ENCODE assay signal across 1 cellular context in the genomic region with DNA sequence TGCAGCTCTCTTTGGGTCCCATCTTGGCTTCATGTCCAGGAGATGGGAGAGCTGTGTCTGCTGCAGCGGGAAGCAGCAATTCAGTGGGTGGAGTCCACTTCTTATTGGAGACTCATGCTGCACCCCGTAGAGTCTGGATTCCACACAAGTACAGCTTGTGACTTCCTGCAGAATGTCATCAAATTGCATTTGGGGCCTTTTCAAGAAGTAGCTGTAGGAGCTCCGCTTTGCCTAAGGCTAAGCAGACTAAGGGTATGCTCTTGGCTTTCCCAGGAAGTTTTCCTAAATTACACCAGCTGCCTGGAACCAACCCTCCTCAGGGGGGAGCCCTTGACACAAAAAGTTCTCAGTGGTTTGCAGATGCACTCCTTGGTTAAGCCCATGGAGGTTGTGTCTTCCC.
TF ChIP-seq lines count a peak whose summit lies in the region.

No MANE protein-coding gene starts in this region.

TF ChIP-seq in HEK293, 187 proteins besides CTCF, POLR2A, EP300 and RAD21 (continued from another document):
- TF ChIP-seq, protein P1, sequence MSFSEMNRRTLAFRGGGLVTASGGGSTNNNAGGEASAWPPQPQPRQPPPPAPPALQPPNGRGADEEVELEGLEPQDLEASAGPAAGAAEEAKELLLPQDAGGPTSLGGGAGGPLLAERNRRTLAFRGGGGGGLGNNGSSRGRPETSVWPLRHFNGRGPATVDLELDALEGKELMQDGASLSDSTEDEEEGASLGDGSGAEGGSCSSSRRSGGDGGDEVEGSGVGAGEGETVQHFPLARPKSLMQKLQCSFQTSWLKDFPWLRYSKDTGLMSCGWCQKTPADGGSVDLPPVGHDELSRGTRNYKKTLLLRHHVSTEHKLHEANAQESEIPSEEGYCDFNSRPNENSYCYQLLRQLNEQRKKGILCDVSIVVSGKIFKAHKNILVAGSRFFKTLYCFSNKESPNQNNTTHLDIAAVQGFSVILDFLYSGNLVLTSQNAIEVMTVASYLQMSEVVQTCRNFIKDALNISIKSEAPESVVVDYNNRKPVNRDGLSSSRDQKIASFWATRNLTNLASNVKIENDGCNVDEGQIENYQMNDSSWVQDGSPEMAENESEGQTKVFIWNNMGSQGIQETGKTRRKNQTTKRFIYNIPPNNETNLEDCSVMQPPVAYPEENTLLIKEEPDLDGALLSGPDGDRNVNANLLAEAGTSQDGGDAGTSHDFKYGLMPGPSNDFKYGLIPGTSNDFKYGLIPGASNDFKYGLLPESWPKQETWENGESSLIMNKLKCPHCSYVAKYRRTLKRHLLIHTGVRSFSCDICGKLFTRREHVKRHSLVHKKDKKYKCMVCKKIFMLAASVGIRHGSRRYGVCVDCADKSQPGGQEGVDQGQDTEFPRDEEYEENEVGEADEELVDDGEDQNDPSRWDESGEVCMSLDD (tag by site-specific recombination; IDR thresholded peaks at IDR 0.05), result no peak
- TF ChIP-seq SP3 (tag by site-specific recombination; IDR thresholded peaks at IDR 0.05) (no peak), ZNF26 (tag by site-specific recombination; IDR thresholded peaks at IDR 0.05) (no peak), ZNF544 (tag by site-specific recombination; IDR thresholded peaks at IDR 0.05) (no peak), ZBTB48 (tag by site-specific recombination; IDR thresholded peaks at IDR 0.05) (no peak), ZBTB21 (tag by site-specific recombination; IDR thresholded peaks at IDR 0.05) (no peak), ZNF785 (tag by site-specific recombination; IDR thresholded peaks at IDR 0.05) (no peak), ZNF394 (tag by site-specific recombination; IDR thresholded peaks at IDR 0.05; ENCODE audit: borderline replicate concordance) (peak; percentile 35; the same call in 1 of the 2 replicates), ZNF311 (tag by site-specific recombination; IDR thresholded peaks at IDR 0.05; ENCODE audit: borderline replicate concordance) (no peak), ZNF670 (tag by site-specific recombination; IDR thresholded peaks at IDR 0.05; ENCODE audit: low read depth) (no peak), ZBTB17 (tag by site-specific recombination; IDR thresholded peaks at IDR 0.05) (0 out of 2 replicates have a peak, but pooled peaks have one; percentile 16), ZNF404 (tag by site-specific recombination; IDR thresholded peaks at IDR 0.05) (no peak), ZNF433 (tag by site-specific recombination; IDR thresholded peaks at IDR 0.05; ENCODE audit: low read depth) (no peak), ZNF202 (tag by site-specific recombination; IDR thresholded peaks at IDR 0.05; ENCODE audit: borderline replicate concordance) (no peak), ZNF335 (tag by site-specific recombination; conservative IDR thresholded peaks at IDR 0.05) (no peak), ZNF600 (tag by site-specific recombination; IDR thresholded peaks at IDR 0.05) (peak; percentile 66; the same call in 1 of the 2 replicates), ZNF701 (tag by site-specific recombination; IDR thresholded peaks at IDR 0.05) (no peak), GFI1B (tag by site-specific recombination; IDR thresholded peaks at IDR 0.05) (no peak), ZNF473 (tag by site-specific recombination; IDR thresholded peaks at IDR 0.05) (no peak), ZNF664 (tag by site-specific recombination; IDR thresholded peaks at IDR 0.05) (no peak), ZNF529 (tag by site-specific recombination; IDR thresholded peaks at IDR 0.05; ENCODE audit: insufficient replicate concordance) (no peak)
- TF ChIP-seq, protein P2, sequence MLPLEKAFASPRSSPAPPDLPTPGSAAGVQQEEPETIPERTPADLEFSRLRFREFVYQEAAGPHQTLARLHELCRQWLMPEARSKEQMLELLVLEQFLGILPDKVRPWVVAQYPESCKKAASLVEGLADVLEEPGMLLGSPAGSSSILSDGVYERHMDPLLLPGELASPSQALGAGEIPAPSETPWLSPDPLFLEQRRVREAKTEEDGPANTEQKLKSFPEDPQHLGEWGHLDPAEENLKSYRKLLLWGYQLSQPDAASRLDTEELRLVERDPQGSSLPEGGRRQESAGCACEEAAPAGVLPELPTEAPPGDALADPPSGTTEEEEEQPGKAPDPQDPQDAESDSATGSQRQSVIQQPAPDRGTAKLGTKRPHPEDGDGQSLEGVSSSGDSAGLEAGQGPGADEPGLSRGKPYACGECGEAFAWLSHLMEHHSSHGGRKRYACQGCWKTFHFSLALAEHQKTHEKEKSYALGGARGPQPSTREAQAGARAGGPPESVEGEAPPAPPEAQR (tag by site-specific recombination; IDR thresholded peaks at IDR 0.05), result no peak
- TF ChIP-seq, protein P3, sequence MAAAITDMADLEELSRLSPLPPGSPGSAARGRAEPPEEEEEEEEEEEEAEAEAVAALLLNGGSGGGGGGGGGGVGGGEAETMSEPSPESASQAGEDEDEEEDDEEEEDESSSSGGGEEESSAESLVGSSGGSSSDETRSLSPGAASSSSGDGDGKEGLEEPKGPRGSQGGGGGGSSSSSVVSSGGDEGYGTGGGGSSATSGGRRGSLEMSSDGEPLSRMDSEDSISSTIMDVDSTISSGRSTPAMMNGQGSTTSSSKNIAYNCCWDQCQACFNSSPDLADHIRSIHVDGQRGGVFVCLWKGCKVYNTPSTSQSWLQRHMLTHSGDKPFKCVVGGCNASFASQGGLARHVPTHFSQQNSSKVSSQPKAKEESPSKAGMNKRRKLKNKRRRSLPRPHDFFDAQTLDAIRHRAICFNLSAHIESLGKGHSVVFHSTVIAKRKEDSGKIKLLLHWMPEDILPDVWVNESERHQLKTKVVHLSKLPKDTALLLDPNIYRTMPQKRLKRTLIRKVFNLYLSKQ (tag by site-specific recombination; IDR thresholded peaks at IDR 0.05; ENCODE audit: borderline replicate concordance), result no peak
- TF ChIP-seq, protein P4, sequence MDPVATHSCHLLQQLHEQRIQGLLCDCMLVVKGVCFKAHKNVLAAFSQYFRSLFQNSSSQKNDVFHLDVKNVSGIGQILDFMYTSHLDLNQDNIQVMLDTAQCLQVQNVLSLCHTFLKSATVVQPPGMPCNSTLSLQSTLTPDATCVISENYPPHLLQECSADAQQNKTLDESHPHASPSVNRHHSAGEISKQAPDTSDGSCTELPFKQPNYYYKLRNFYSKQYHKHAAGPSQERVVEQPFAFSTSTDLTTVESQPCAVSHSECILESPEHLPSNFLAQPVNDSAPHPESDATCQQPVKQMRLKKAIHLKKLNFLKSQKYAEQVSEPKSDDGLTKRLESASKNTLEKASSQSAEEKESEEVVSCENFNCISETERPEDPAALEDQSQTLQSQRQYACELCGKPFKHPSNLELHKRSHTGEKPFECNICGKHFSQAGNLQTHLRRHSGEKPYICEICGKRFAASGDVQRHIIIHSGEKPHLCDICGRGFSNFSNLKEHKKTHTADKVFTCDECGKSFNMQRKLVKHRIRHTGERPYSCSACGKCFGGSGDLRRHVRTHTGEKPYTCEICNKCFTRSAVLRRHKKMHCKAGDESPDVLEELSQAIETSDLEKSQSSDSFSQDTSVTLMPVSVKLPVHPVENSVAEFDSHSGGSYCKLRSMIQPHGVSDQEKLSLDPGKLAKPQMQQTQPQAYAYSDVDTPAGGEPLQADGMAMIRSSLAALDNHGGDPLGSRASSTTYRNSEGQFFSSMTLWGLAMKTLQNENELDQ (tag by site-specific recombination; IDR thresholded peaks at IDR 0.05; ENCODE audit: low read depth), result no peak
